Comparison of ENCODE assay signal across 1 cellular context in genomic region chr15:44536962-44537727, GRCh38.
TF ChIP-seq lines count a peak whose summit lies in the region.

TSS of gene EIF3J (plus strand) at chr15:44537147. CDS start at chr15:44537195, 48 bp downstream.

TF ChIP-seq in A549, 52 proteins besides CTCF, POLR2A, EP300 and RAD21 (continued from another document):
- TF ChIP-seq ELK1 (IDR thresholded peaks at IDR 0.05; ENCODE audit: low read depth, low read length), result no peak
